11 cellular contexts compared by ENCODE assay signal in genomic region chr6:111663232-111663631, GRCh38. TPM values are rescaled to one million over a fixed set of nuclear protein-coding genes. Genes with fewer than 3 reads are reported as not detected.
DNase-seq lines count a peak whose midpoint lies in the region; ATAC-seq and TF ChIP-seq lines count a peak whose summit lies in the region.
"Had no signal": no experiment of that assay in that cellular context is flagged by ENCODE, and none has a peak within 500 bp of the region (broad histone marks: within the 10 kb centered on the region; RNA-seq: fewer than 3 reads in every experiment).

No MANE protein-coding gene starts in this region.

- no peaks in the 10 kb centered on the region for H3K36me3 ChIP-seq in esophagus squamous epithelium
- H3K36me3 ChIP-seq in CD4-positive, alpha-beta memory T cell (ENCODE audit: insufficient read depth, low read length), result peaks cover 46% of the 10 kb centered on the region

- DNase-seq in stimulated activated naive CD8-positive, alpha-beta T cell treated with anti-CD3 and anti-CD28 coated beads, Interleukin-15, Interleukin-2, amounts not matched to agents 100 U/mL and 50 U/mL, for 24 hours, result no peak
- DNase-seq in esophagus squamous epithelium (lab: John Stamatoyannopoulos, UW) (no peak), NCI-H1105 (lab: John Stamatoyannopoulos, UW) (no peak), NCI-H146 treated with DMSO at 0.1 percent for 48 hours (lab: John Stamatoyannopoulos, UW; ENCODE audit: unreplicated experiment) (no peak)
- DNase-seq in natural killer cell treated with Interleukin-12 subunit alpha and Interleukin-12 subunit beta and Interleukin-15 and Interleukin-18, amount 100 ng/mL, for 72 hours (ENCODE audit: low spot score), result no peak
- no peak for DNase-seq in CD4-positive, alpha-beta memory T cell
- DNase-seq in stimulated activated CD4-positive, alpha-beta T cell treated with anti-CD3 and anti-CD28 coated beads, Interleukin-2, amount 100 ng/mL, for 24 hours, result no peak
- DNase-seq: NCI-H1417 treated with DMSO at 0.1 percent for 48 hours had no signal

- no peaks in the 10 kb centered on the region for H3K9me3 ChIP-seq in esophagus squamous epithelium
- H3K9me3 ChIP-seq in CD4-positive, alpha-beta memory T cell (ENCODE audit: control insufficient read depth in 1 of 2, low read length in 2 of 2), result no peaks in the 10 kb centered on the region
- H3K9me3 ChIP-seq: BLaER1 treated with 17β-estradiol and CSF1 and Interleukin-3, amounts not matched to agents 10 nM and 100 nM had no signal

- H3K4me3 ChIP-seq in esophagus squamous epithelium, result no peak overlapping the region
- no peak overlapping the region for H3K4me3 ChIP-seq in CD4-positive, alpha-beta memory T cell (ENCODE audit: low read length in 2 of 2)
- H3K4me3 ChIP-seq: BLaER1 treated with 17β-estradiol and CSF1 and Interleukin-3, amounts not matched to agents 10 nM and 100 nM; SK-N-MC had no signal

- CTCF ChIA-PET in CD4-positive, alpha-beta memory T cell (lab: Charles Lee; ENCODE audit: partially characterized antibody), result interaction anchor here (0.8 kb wide), 1 partner anchor 500 kb away, joined by 3 read pairs; no protein-coding TSS in a partner anchor

- POLR2A ChIA-PET in CD4-positive, alpha-beta memory T cell (lab: Charles Lee; ENCODE audit: partially characterized antibody), result no interaction called here

- H3K4me3 Mint-ChIP-seq in stimulated activated naive CD8-positive, alpha-beta T cell treated with anti-CD3 and anti-CD28 coated beads, Interleukin-15, Interleukin-2, amounts not matched to agents 100 ng/mL and 50 ng/mL, for 24 hours, result no peak overlapping the region
- no peak overlapping the region for H3K4me3 Mint-ChIP-seq in natural killer cell treated with Interleukin-12 subunit alpha and Interleukin-12 subunit beta and Interleukin-15 and Interleukin-18, amount 100 ng/mL, for 72 hours
- H3K4me3 Mint-ChIP-seq in CD4-positive, alpha-beta memory T cell, result no peak overlapping the region

- no peak for ATAC-seq in stimulated activated naive CD8-positive, alpha-beta T cell treated with anti-CD3 and anti-CD28 coated beads, Interleukin-15, Interleukin-2, amounts not matched to agents 100 U/mL and 50 U/mL, for 24 hours
- peak; percentile 9 to 59 for ATAC-seq in natural killer cell treated with Interleukin-12 subunit alpha and Interleukin-12 subunit beta and Interleukin-15 and Interleukin-18, amount 100 ng/mL, for 72 hours

- intact Hi-C loops in esophagus squamous epithelium (cut with DNase I), result no loop called here
- intact Hi-C loops in CD4-positive, alpha-beta memory T cell (cut with micrococcal nuclease), result no loop called here

- TF ChIP-seq POLR2A in esophagus squamous epithelium (IDR thresholded peaks at IDR 0.05), result no peak

- H3K27me3 ChIP-seq in esophagus squamous epithelium, result no peaks in the 10 kb centered on the region
- no peaks in the 10 kb centered on the region for H3K27me3 ChIP-seq in CD4-positive, alpha-beta memory T cell (ENCODE audit: insufficient read depth, low read length)
- H3K27me3 ChIP-seq: BLaER1 treated with 17β-estradiol and CSF1 and Interleukin-3, amounts not matched to agents 10 nM and 100 nM had no signal

- WGBS in esophagus squamous epithelium, 2 donors, result 65 to 67% methylated on average over 4 to 6 of the region's 6 CpGs

- H3K27ac Mint-ChIP-seq in stimulated activated naive CD8-positive, alpha-beta T cell treated with anti-CD3 and anti-CD28 coated beads, Interleukin-15, Interleukin-2, amounts not matched to agents 100 ng/mL and 50 ng/mL, for 24 hours, result peak overlapping the region; percentile 64
- H3K27ac Mint-ChIP-seq in natural killer cell treated with Interleukin-12 subunit alpha and Interleukin-12 subunit beta and Interleukin-15 and Interleukin-18, amount 100 ng/mL, for 72 hours, result peak overlapping the region; percentile 36 to 44
- H3K27ac Mint-ChIP-seq in CD4-positive, alpha-beta memory T cell, result peak overlapping the region in 3 of 7 donors; percentile 22 to 78 (median 67)

- peaks cover 75% of the 10 kb centered on the region for H3K36me3 Mint-ChIP-seq in stimulated activated naive CD8-positive, alpha-beta T cell treated with anti-CD3 and anti-CD28 coated beads, Interleukin-15, Interleukin-2, amounts not matched to agents 100 ng/mL and 50 ng/mL, for 24 hours (ENCODE audit: low read depth)
- peaks cover 14% of the 10 kb centered on the region for H3K36me3 Mint-ChIP-seq in natural killer cell treated with Interleukin-12 subunit alpha and Interleukin-12 subunit beta and Interleukin-15 and Interleukin-18, amount 100 ng/mL, for 72 hours
- peaks cover 38 to 69% of the 10 kb centered on the region in 2 donors for H3K36me3 Mint-ChIP-seq in CD4-positive, alpha-beta memory T cell

- H3K4me1 ChIP-seq in esophagus squamous epithelium, result peaks cover 0 to 74% (median 35%) of the 10 kb centered on the region in 3 donors
- H3K4me1 ChIP-seq in CD4-positive, alpha-beta memory T cell (ENCODE audit: insufficient read depth, low read length), result no peaks in the 10 kb centered on the region

- TF ChIP-seq CTCF in esophagus squamous epithelium (IDR thresholded peaks at IDR 0.05), result no peak

- H3K27me3 Mint-ChIP-seq in stimulated activated naive CD8-positive, alpha-beta T cell treated with anti-CD3 and anti-CD28 coated beads, Interleukin-15, Interleukin-2, amounts not matched to agents 100 ng/mL and 50 ng/mL, for 24 hours, result no peaks in the 10 kb centered on the region
- H3K27me3 Mint-ChIP-seq in natural killer cell treated with Interleukin-12 subunit alpha and Interleukin-12 subunit beta and Interleukin-15 and Interleukin-18, amount 100 ng/mL, for 72 hours, result no peaks in the 10 kb centered on the region
- no peaks in the 10 kb centered on the region for H3K27me3 Mint-ChIP-seq in CD4-positive, alpha-beta memory T cell

- no peaks in the 10 kb centered on the region for H3K4me1 Mint-ChIP-seq in stimulated activated naive CD8-positive, alpha-beta T cell treated with anti-CD3 and anti-CD28 coated beads, Interleukin-15, Interleukin-2, amounts not matched to agents 100 ng/mL and 50 ng/mL, for 24 hours (ENCODE audit: low read depth)
- peaks cover 29 to 38% of the 10 kb centered on the region in 2 donors for H3K4me1 Mint-ChIP-seq in natural killer cell treated with Interleukin-12 subunit alpha and Interleukin-12 subunit beta and Interleukin-15 and Interleukin-18, amount 100 ng/mL, for 72 hours (ENCODE audit: low read depth in 2 of 2)
- peaks cover 2 to 17% (median 6%) of the 10 kb centered on the region in 4 donors for H3K4me1 Mint-ChIP-seq in CD4-positive, alpha-beta memory T cell

- no peaks in the 10 kb centered on the region for H3K9me3 Mint-ChIP-seq in stimulated activated naive CD8-positive, alpha-beta T cell treated with anti-CD3 and anti-CD28 coated beads, Interleukin-15, Interleukin-2, amounts not matched to agents 100 ng/mL and 50 ng/mL, for 24 hours
- no peaks in the 10 kb centered on the region for H3K9me3 Mint-ChIP-seq in natural killer cell treated with Interleukin-12 subunit alpha and Interleukin-12 subunit beta and Interleukin-15 and Interleukin-18, amount 100 ng/mL, for 72 hours
- H3K9me3 Mint-ChIP-seq in CD4-positive, alpha-beta memory T cell, result peaks cover 0 to 5% (median 0%) of the 10 kb centered on the region in 8 donors

- H3K27ac ChIP-seq in esophagus squamous epithelium, result peak overlapping the region; percentile 46 to 80 (median 72)
- H3K27ac ChIP-seq in CD4-positive, alpha-beta memory T cell (ENCODE audit: low read depth, low read length), result no peak overlapping the region
- H3K27ac ChIP-seq: BLaER1 treated with 17β-estradiol and CSF1 and Interleukin-3, amounts not matched to agents 10 nM and 100 nM; SK-N-MC had no signal

RNA-seq across cellular contexts. Expression of gene TRAF3IP2, which starts 57.6 kb away (rescaled TPM):
- 10 to 100 TPM; 36.8 to 52.1 (median 46.7) TPM for total RNA-seq in esophagus squamous epithelium
- total RNA-seq in natural killer cell treated with Interleukin-12 subunit alpha and Interleukin-12 subunit beta and Interleukin-15 and Interleukin-18, amount 100 ng/mL, for 72 hours, result 10 to 100 TPM; 20.8 to 24.9 TPM
- 10 to 100 TPM; 18.2 to 19.7 TPM for total RNA-seq in CD4-positive, alpha-beta memory T cell
- 10 to 100 TPM; 15.6 to 17.8 TPM for polyA plus RNA-seq in CD4-positive, alpha-beta memory T cell
